ENCODE assay signal across 10 cellular contexts in genomic region chr19:19458110-19458816, GRCh38. TPM values are rescaled to one million over a fixed set of nuclear protein-coding genes. Genes with fewer than 3 reads are reported as not detected.
A peak's percentile ranks its signal among the peaks of the same experiment; 100 is the strongest.
DNase-seq lines count a peak whose midpoint lies in the region; ATAC-seq and TF ChIP-seq lines count a peak whose summit lies in the region.
"Had no signal": no experiment of that assay in that cellular context is flagged by ENCODE, and none has a peak within 500 bp of the region (broad histone marks: within the 10 kb centered on the region; RNA-seq: fewer than 3 reads in every experiment).

No MANE protein-coding gene starts in this region.

- no peaks in the 10 kb centered on the region for H3K9me3 Mint-ChIP-seq in effector memory CD8-positive, alpha-beta T cell

- no peak for TF ChIP-seq CTCF in psoas muscle (IDR thresholded peaks at IDR 0.05)

- H3K36me3 Mint-ChIP-seq in effector memory CD8-positive, alpha-beta T cell (ENCODE audit: insufficient read depth) = peaks cover 29% of the 10 kb centered on the region

- H3K4me3 Mint-ChIP-seq in effector memory CD8-positive, alpha-beta T cell = peak overlapping the region; percentile 90 to 94

- peaks cover 65% of the 10 kb centered on the region for H3K4me1 ChIP-seq in psoas muscle

- no peaks in the 10 kb centered on the region for H3K36me3 ChIP-seq in psoas muscle (ENCODE audit: insufficient read depth in 1 of 2, low read depth in 1 of 2)

- H3K27ac ChIP-seq in psoas muscle = peak overlapping the region; percentile 81
- H3K27ac ChIP-seq: SJSA1 had no signal

- 65 to 72% (median 66%) methylated on average over 14 of the region's 14 CpGs for WGBS in psoas muscle, 3 donors

- H3K27me3 Mint-ChIP-seq in effector memory CD8-positive, alpha-beta T cell = no peaks in the 10 kb centered on the region

- ATAC-seq in effector memory CD8-positive, alpha-beta T cell (replicated peaks) = no peak
- ATAC-seq in psoas muscle (no peak), HG03378 (IDR thresholded peaks at IDR 0.05; ENCODE audit: unreplicated experiment) (no peak)

- no peaks in the 10 kb centered on the region for H3K27me3 ChIP-seq in psoas muscle (ENCODE audit: insufficient read depth in 3 of 3, low read length in 2 of 3)
- H3K27me3 ChIP-seq: SJSA1 had no signal

- DNase-seq in DMS 273 (lab: John Stamatoyannopoulos, UW; ENCODE audit: unreplicated experiment) = peak; percentile 77
- peak; percentile 16 for DNase-seq in NCI-H82 treated with DMSO at 0.1 percent for 48 hours (lab: John Stamatoyannopoulos, UW; ENCODE audit: unreplicated experiment)
- DNase-seq in effector memory CD8-positive, alpha-beta T cell = no peak
- DNase-seq in psoas muscle = no peak
- DNase-seq in NOMO-1 (lab: John Stamatoyannopoulos, UW; ENCODE audit: unreplicated experiment in 2 of 2) = no peak
- no peak for DNase-seq in NCI-H128 (lab: John Stamatoyannopoulos, UW; ENCODE audit: unreplicated experiment)
- DNase-seq in retina = no peak
- DNase-seq: NCI-H1417 treated with DMSO at 0.1 percent for 48 hours had no signal

- peaks cover 68 to 71% of the 10 kb centered on the region in 2 donors for H3K4me1 Mint-ChIP-seq in effector memory CD8-positive, alpha-beta T cell (ENCODE audit: low read depth in 2 of 2)

- peak overlapping the region; percentile 97 to 99 for H3K27ac Mint-ChIP-seq in effector memory CD8-positive, alpha-beta T cell

- no peak overlapping the region for H3K4me3 ChIP-seq in psoas muscle
- H3K4me3 ChIP-seq: SJSA1 had no signal

- intact Hi-C loops in psoas muscle (cut with DNase I) = loop anchor here in 1 of 2 donors (5.0 kb wide), 1 partner anchor 41 kb away; no protein-coding TSS in a partner anchor

- H3K9me3 ChIP-seq in psoas muscle = no peaks in the 10 kb centered on the region
- H3K9me3 ChIP-seq: SJSA1 had no signal

RNA-seq across cellular contexts. Expression of gene GATAD2A, which starts 52.8 kb away (rescaled TPM):
- 10 to 100 TPM; 25.3 to 65.9 (median 55.6) TPM for total RNA-seq in psoas muscle
- 10 to 100 TPM; 18.5 to 43.4 (median 32.5) TPM for polyA plus RNA-seq in psoas muscle

RNA-seq across cellular contexts. Expression of gene TSSK6, which starts 57.1 kb away (rescaled TPM):
- total RNA-seq in psoas muscle = 1 to 10 TPM in 1 of 4 donors, under 1 TPM in 2, not detected in 1; 0.50 to 1.9 (median 0.62) TPM
- polyA plus RNA-seq in psoas muscle = 1 to 10 TPM in 2 of 3 donors, under 1 TPM in 1; 0.37 to 3.2 (median 1.4) TPM

RNA-seq across cellular contexts. Expression of gene NDUFA13, which starts 57.8 kb away (rescaled TPM):
- total RNA-seq in psoas muscle = 100 to 1,000 TPM; 438 to 648 (median 574) TPM
- polyA plus RNA-seq in psoas muscle = 100 to 1,000 TPM; 274 to 597 (median 487) TPM

Comparison
In these comparisons a context has a peak if more than half of its experiments do, and no peak if none do; other contexts are left out.
1. DNase-seq: peak in DMS 273 (single experiment) and NCI-H82 treated with DMSO at 0.1 percent for 48 hours (single experiment); none in effector memory CD8-positive, alpha-beta T cell (0 of 3), psoas muscle (0 of 2), NOMO-1 (0 of 2), NCI-H128 (single experiment) and retina (single experiment).